ENCODE assay signal across 1 cellular context in the genomic region with DNA sequence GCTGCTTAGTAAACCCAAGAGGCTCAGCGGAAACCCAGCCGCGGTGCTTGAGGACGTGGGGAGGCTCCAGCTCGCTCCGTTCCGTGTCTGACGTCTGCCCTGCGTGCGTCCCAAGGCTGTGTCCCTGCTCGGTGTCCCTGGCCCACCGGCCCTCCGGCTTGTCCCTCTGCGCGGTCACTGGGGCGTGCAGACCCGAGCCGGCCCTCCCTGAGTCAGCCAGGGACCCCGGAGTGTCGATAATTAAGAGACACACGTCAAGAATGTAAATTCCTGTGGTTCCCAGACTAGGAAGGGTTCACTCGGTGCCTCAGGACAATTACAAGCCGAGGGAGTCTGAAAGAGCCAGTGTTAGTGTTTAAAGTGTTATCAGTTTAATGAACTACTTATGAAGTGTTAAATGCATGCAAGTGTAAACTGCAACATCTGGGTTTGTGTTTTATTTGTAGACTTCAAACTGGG.
TF ChIP-seq lines count a peak whose summit lies in the region.

No MANE protein-coding gene starts in this region.

TF ChIP-seq in HEK293, 187 proteins besides CTCF, POLR2A, EP300 and RAD21 (continued from another document):
- TF ChIP-seq ZBTB17 (tag by site-specific recombination; IDR thresholded peaks at IDR 0.05) (0 out of 2 replicates have a peak, but pooled peaks have one; percentile 19), ZEB2 (tag by site-specific recombination; IDR thresholded peaks at IDR 0.05) (no peak), ZNF501 (tag by site-specific recombination; IDR thresholded peaks at IDR 0.05) (0 out of 2 replicates have a peak, but pooled peaks have one; percentile 40), ZNF664 (tag by site-specific recombination; IDR thresholded peaks at IDR 0.05) (peak; percentile 59; the same call in 1 of the 2 replicates), ZNF335 (tag by site-specific recombination; conservative IDR thresholded peaks at IDR 0.05) (0 out of 2 replicates have a peak, but pooled peaks have one; percentile 17), ZBTB7A (tag by site-specific recombination; IDR thresholded peaks at IDR 0.05; ENCODE audit: low read depth) (no peak), ZNF184 (tag by site-specific recombination; IDR thresholded peaks at IDR 0.05) (no peak), ZNF292 (tag by site-specific recombination; IDR thresholded peaks at IDR 0.05; ENCODE audit: borderline replicate concordance, low read depth) (no peak)
- TF ChIP-seq, protein P1, sequence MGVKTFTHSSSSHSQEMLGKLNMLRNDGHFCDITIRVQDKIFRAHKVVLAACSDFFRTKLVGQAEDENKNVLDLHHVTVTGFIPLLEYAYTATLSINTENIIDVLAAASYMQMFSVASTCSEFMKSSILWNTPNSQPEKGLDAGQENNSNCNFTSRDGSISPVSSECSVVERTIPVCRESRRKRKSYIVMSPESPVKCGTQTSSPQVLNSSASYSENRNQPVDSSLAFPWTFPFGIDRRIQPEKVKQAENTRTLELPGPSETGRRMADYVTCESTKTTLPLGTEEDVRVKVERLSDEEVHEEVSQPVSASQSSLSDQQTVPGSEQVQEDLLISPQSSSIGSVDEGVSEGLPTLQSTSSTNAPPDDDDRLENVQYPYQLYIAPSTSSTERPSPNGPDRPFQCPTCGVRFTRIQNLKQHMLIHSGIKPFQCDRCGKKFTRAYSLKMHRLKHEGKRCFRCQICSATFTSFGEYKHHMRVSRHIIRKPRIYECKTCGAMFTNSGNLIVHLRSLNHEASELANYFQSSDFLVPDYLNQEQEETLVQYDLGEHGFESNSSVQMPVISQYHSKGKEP (tag by site-specific recombination; IDR thresholded peaks at IDR 0.05) = peak; percentile 36; the same call in 1 of the 2 replicates
- TF ChIP-seq, protein P2, sequence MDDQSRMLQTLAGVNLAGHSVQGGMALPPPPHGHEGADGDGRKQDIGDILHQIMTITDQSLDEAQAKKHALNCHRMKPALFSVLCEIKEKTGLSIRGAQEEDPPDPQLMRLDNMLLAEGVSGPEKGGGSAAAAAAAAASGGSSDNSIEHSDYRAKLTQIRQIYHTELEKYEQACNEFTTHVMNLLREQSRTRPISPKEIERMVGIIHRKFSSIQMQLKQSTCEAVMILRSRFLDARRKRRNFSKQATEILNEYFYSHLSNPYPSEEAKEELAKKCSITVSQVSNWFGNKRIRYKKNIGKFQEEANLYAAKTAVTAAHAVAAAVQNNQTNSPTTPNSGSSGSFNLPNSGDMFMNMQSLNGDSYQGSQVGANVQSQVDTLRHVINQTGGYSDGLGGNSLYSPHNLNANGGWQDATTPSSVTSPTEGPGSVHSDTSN (CRISPR knock-in tag; IDR thresholded peaks at IDR 0.05) = no peak
